Comparison of ENCODE assay signal across 9 cellular contexts in genomic region chr15:39969871-39970270, GRCh38. TPM values are rescaled to one million over a fixed set of nuclear protein-coding genes. Genes with fewer than 3 reads are reported as not detected.
DNase-seq lines count a peak whose midpoint lies in the region; ATAC-seq lines count a peak whose summit lies in the region.
"Had no signal": no experiment of that assay in that cellular context is flagged by ENCODE, and none has a peak within 500 bp of the region (broad histone marks: within the 10 kb centered on the region; RNA-seq: fewer than 3 reads in every experiment).

No MANE protein-coding gene starts in this region.

- peak overlapping the region; percentile 88 for H3K27ac Mint-ChIP-seq in stimulated activated naive CD8-positive, alpha-beta T cell treated with anti-CD3 and anti-CD28 coated beads, Interleukin-15, Interleukin-2, amounts not matched to agents 100 ng/mL and 50 ng/mL, for 24 hours
- H3K27ac Mint-ChIP-seq in immature natural killer cell, result no peak overlapping the region

- peaks cover 39% of the 10 kb centered on the region for H3K36me3 ChIP-seq in SJCRH30

- H3K4me3 ChIP-seq in SJCRH30, result no peak overlapping the region
- H3K4me3 ChIP-seq: smooth muscle cell had no signal

- H3K27ac ChIP-seq in SJCRH30, result no peak overlapping the region

- H3K4me1 ChIP-seq in SJCRH30, result no peaks in the 10 kb centered on the region

- H3K36me3 Mint-ChIP-seq in activated T-cell treated with anti-CD3 and anti-CD28 coated beads, Interleukin-2, amount 50 U/mL, for 4 hours (ENCODE audit: insufficient read depth), result peaks cover 41% of the 10 kb centered on the region
- H3K36me3 Mint-ChIP-seq in stimulated activated naive CD8-positive, alpha-beta T cell treated with anti-CD3 and anti-CD28 coated beads, Interleukin-15, Interleukin-2, amounts not matched to agents 100 ng/mL and 50 ng/mL, for 24 hours (ENCODE audit: low read depth), result peaks cover 60% of the 10 kb centered on the region
- H3K36me3 Mint-ChIP-seq in immature natural killer cell, result peaks cover 29 to 60% (median 49%) of the 10 kb centered on the region in 3 donors

- H3K27me3 ChIP-seq in SJCRH30, result no peaks in the 10 kb centered on the region

- no peak for ATAC-seq in activated T-cell treated with anti-CD3 and anti-CD28 coated beads, Interleukin-2, amount 50 U/mL, for 4 hours
- no peak for ATAC-seq in GM19452 (IDR thresholded peaks at IDR 0.05; ENCODE audit: unreplicated experiment)

- H3K4me1 Mint-ChIP-seq in activated T-cell treated with anti-CD3 and anti-CD28 coated beads, Interleukin-2, amount 50 U/mL, for 4 hours (ENCODE audit: low read depth), result peaks cover 5% of the 10 kb centered on the region
- peaks cover 33% of the 10 kb centered on the region for H3K4me1 Mint-ChIP-seq in stimulated activated naive CD8-positive, alpha-beta T cell treated with anti-CD3 and anti-CD28 coated beads, Interleukin-15, Interleukin-2, amounts not matched to agents 100 ng/mL and 50 ng/mL, for 24 hours (ENCODE audit: low read depth)
- peaks cover 12 to 21% of the 10 kb centered on the region in 2 donors for H3K4me1 Mint-ChIP-seq in immature natural killer cell

- no peaks in the 10 kb centered on the region for H3K9me3 ChIP-seq in SJCRH30 (replicated peaks)

- no peaks in the 10 kb centered on the region for H3K9me3 Mint-ChIP-seq in activated T-cell treated with anti-CD3 and anti-CD28 coated beads, Interleukin-2, amount 50 U/mL, for 4 hours
- no peaks in the 10 kb centered on the region for H3K9me3 Mint-ChIP-seq in stimulated activated naive CD8-positive, alpha-beta T cell treated with anti-CD3 and anti-CD28 coated beads, Interleukin-15, Interleukin-2, amounts not matched to agents 100 ng/mL and 50 ng/mL, for 24 hours
- no peaks in the 10 kb centered on the region for H3K9me3 Mint-ChIP-seq in immature natural killer cell

- no peaks in the 10 kb centered on the region for H3K27me3 Mint-ChIP-seq in activated T-cell treated with anti-CD3 and anti-CD28 coated beads, Interleukin-2, amount 50 U/mL, for 4 hours (ENCODE audit: low read depth)
- no peaks in the 10 kb centered on the region for H3K27me3 Mint-ChIP-seq in stimulated activated naive CD8-positive, alpha-beta T cell treated with anti-CD3 and anti-CD28 coated beads, Interleukin-15, Interleukin-2, amounts not matched to agents 100 ng/mL and 50 ng/mL, for 24 hours
- H3K27me3 Mint-ChIP-seq in immature natural killer cell (ENCODE audit: low read depth in 3 of 3), result peaks cover 0 to 2% (median 0%) of the 10 kb centered on the region in 3 donors

- DNase-seq in activated T-cell treated with anti-CD3 and anti-CD28 coated beads, Interleukin-2, amount 50 U/mL, for 48 hours, result peak; percentile 52 to 64
- no peak for DNase-seq in activated T-cell treated with anti-CD3 and anti-CD28 coated beads, Interleukin-2, amount 50 U/mL, for 4 hours
- DNase-seq in SJCRH30 (peak; percentile 7 to 40), glomerular visceral epithelial cell (ENCODE audit: extremely low spot score) (peak; percentile 83), immature natural killer cell (no peak), NCI-H1048 (lab: John Stamatoyannopoulos, UW) (no peak)

- H3K4me3 Mint-ChIP-seq in activated T-cell treated with anti-CD3 and anti-CD28 coated beads, Interleukin-2, amount 50 U/mL, for 4 hours, result no peak overlapping the region
- H3K4me3 Mint-ChIP-seq in stimulated activated naive CD8-positive, alpha-beta T cell treated with anti-CD3 and anti-CD28 coated beads, Interleukin-15, Interleukin-2, amounts not matched to agents 100 ng/mL and 50 ng/mL, for 24 hours, result no peak overlapping the region
- no peak overlapping the region for H3K4me3 Mint-ChIP-seq in immature natural killer cell

RNA-seq across cellular contexts. Expression of gene EIF2AK4, which starts 36.0 kb away (rescaled TPM):
- 10 to 100 TPM; 17.6 to 20.9 (median 19.5) TPM for total RNA-seq in activated T-cell treated with anti-CD3 and anti-CD28 coated beads, Interleukin-2, amount 50 U/mL, for 4 hours
- total RNA-seq in SJCRH30 (2014; rRNA removed; shearing (Covaris generic)), result 43.3 and 45.2 TPM in 2 replicates
- 10 to 100 TPM; 14.9 to 18.5 (median 15.4) TPM for polyA plus RNA-seq in immature natural killer cell

RNA-seq across cellular contexts. Expression of gene GPR176, which starts 49.8 kb away (rescaled TPM):
- total RNA-seq in activated T-cell treated with anti-CD3 and anti-CD28 coated beads, Interleukin-2, amount 50 U/mL, for 4 hours, result under 1 TPM; 0.13 to 0.19 (median 0.13) TPM
- 14.8 and 16.1 TPM in 2 replicates for total RNA-seq in SJCRH30 (2014; rRNA removed; shearing (Covaris generic))
- under 1 TPM in 1 of 3 donors, not detected in 2; 0.07 TPM for polyA plus RNA-seq in immature natural killer cell

Comparison
In these comparisons a context has a peak if more than half of its experiments do, and no peak if none do; other contexts are left out.
1. DNase-seq: peak in activated T-cell treated with anti-CD3 and anti-CD28 coated beads, Interleukin-2, amount 50 U/mL, for 48 hours (2 of 2), SJCRH30 (2 of 2) and glomerular visceral epithelial cell (single experiment); none in activated T-cell treated with anti-CD3 and anti-CD28 coated beads, Interleukin-2, amount 50 U/mL, for 4 hours (single experiment), immature natural killer cell (0 of 3) and NCI-H1048 (single experiment).
2. RNA of gene GPR176, which starts 49.8 kb away (total RNA-seq): 14.8 to 16.1 TPM in SJCRH30; 0.13 to 0.19 TPM in activated T-cell treated with anti-CD3 and anti-CD28 coated beads, Interleukin-2, amount 50 U/mL, for 4 hours; every median in the first group is over 10 times any median in the second.